ENCODE assay signal across 9 cellular contexts in the genomic region with DNA sequence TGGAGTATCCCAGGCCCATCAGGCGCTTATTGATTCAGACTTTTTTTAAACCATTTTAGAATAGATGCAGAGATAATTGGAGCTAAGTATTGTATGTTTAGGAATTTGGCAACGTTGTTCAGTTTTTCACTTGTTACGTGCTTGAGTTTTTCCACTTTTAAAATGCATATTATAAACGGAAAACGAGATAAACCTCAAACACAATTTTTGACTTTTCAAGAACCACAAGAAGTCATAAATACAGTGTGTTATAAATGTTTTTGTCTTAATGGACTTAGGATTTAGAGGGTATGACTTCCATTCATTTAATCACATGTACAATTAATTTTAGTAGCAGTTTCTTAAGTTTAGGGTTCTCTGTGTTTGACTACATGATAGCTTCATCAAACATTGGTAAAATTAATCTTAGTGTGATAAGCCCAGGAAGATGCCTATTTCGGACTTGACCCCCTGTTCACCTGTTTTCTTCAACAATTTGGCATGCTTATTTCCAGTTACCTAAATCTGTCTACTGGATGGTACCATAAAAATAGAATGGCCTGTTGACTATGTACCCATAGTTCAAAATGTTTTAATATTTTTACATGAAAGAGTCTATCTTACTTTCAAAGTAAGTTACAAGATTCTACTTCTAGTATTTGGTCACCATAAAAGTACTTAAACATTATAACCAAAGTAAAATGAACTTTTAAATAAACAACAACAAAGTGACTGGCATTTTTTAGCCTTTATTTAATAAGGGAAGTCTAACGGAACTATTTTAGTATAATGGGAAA. TPM values are rescaled to one million over a fixed set of nuclear protein-coding genes. Genes with fewer than 3 reads are reported as not detected.
A peak's percentile ranks its signal among the peaks of the same experiment; 100 is the strongest.
DNase-seq lines count a peak whose midpoint lies in the region; ATAC-seq, FAIRE-seq and TF ChIP-seq lines count a peak whose summit lies in the region.
"Had no signal": no experiment of that assay in that cellular context is flagged by ENCODE, and none has a peak within 500 bp of the region (broad histone marks: within the 10 kb centered on the region; RNA-seq: fewer than 3 reads in every experiment).

No MANE protein-coding gene starts in this region.

- H3K79me1 ChIP-seq in H1 (ENCODE audit: low read depth, low read length), result no peaks in the 10 kb centered on the region

- TF ChIP-seq EP300 in H1 (IDR thresholded peaks at IDR 0.05; ENCODE audit: borderline replicate concordance in 1 of 2, low read depth in 2 of 2, low read length in 2 of 2) (no peak), neural cell (conservative IDR thresholded peaks at IDR 0.05; ENCODE audit: poor library complexity, severe bottlenecking) (no peak)

- H3K9me3 ChIP-seq in BE2C (no peaks in the 10 kb centered on the region), NT2/D1 (ENCODE audit: insufficient read depth, low read length) (no peaks in the 10 kb centered on the region), H1 (ENCODE audit: insufficient read depth in 2 of 2, low read depth in 1 of 2, low read length in 1 of 2) (no peaks in the 10 kb centered on the region), neural cell (ENCODE audit: low read length) (no peaks in the 10 kb centered on the region)

- no peak overlapping the region for H4K91ac ChIP-seq in H1 (replicated peaks; ENCODE audit: insufficient read length, low read length)

- H3K4me2 ChIP-seq in H1 (ENCODE audit: insufficient read depth in 1 of 2, low read depth in 2 of 2, low read length in 2 of 2) (peak overlapping the region; percentile 68 to 93), neural cell (ENCODE audit: low read length) (peak overlapping the region; percentile 47)

- no peak overlapping the region for H4K8ac ChIP-seq in H1 (ENCODE audit: extremely low read depth, insufficient read depth, low read length)

- H3K9me2 ChIP-seq in neural cell (ENCODE audit: insufficient read depth, low read length), result no peaks in the 10 kb centered on the region

- H2BK12ac ChIP-seq in H1 (ENCODE audit: low read depth, low read length), result no peak overlapping the region

- H3K79me2 ChIP-seq in H1 (ENCODE audit: control insufficient read depth in 1 of 2, insufficient read depth in 2 of 2, low read length in 2 of 2) (peaks cover 0 to 56% of the 10 kb centered on the region in 2 experiments; a peak in 2 of 4 replicates), neural cell (replicated peaks; ENCODE audit: insufficient read depth, low read length) (peaks cover 59% of the 10 kb centered on the region)

- H2AK5ac ChIP-seq in H1 (ENCODE audit: low read depth, low read length), result no peak overlapping the region

- no peak overlapping the region for H4K5ac ChIP-seq in H1 (ENCODE audit: insufficient read length, low read depth, low read length)

- peak overlapping the region; percentile 77 for H3K9ac ChIP-seq in NT2/D1 (ENCODE audit: insufficient read length, low read depth)
- H3K9ac ChIP-seq in H1 (replicated peaks in 1 of 4; ENCODE audit: extremely low read depth in 1 of 4, low read depth in 3 of 4, low read length in 3 of 4), result no peak overlapping the region
- peak overlapping the region; percentile 89 for H3K9ac ChIP-seq in neural cell (ENCODE audit: low read length)

- H2AFZ ChIP-seq in H1 (ENCODE audit: low read length) (no peak overlapping the region), neural cell (ENCODE audit: low read depth, low read length) (no peak overlapping the region)

- TF ChIP-seq CTCF in BE2C (IDR thresholded peaks at IDR 0.05; ENCODE audit: low read depth, low read length) (no peak), H1 (IDR thresholded peaks at IDR 0.05; ENCODE audit: control extremely low read depth in 1 of 3, insufficient read depth in 1 of 3, low read depth in 1 of 3, low read length in 3 of 3) (no peak), neural cell (IDR thresholded peaks at IDR 0.05; ENCODE audit: poor library complexity, severe bottlenecking) (no peak)

- 74% methylated on average over 7 of the region's 7 CpGs; no CpG with 5 or more reads in 1 of the 2 experiments for WGBS in H1 (ENCODE audit: extremely low coverage in 1 of 2, insufficient coverage in 1 of 2, insufficient read length in 1 of 2, insufficient replicate concordance in 2 of 2, low coverage in 1 of 2, low lambda C conversion rate in 2 of 2, missing lambda C conversion rate in 1 of 2), 2 experiments

- H2BK5ac ChIP-seq in H1 (ENCODE audit: low read depth, low read length), result no peak overlapping the region

- H3K56ac ChIP-seq in H1 (replicated peaks; ENCODE audit: insufficient read length, low read depth, low read length), result no peak overlapping the region

- H3K4me3 ChIP-seq in BE2C (ENCODE audit: low read depth, low read length) (peak overlapping the region; percentile 51), NT2/D1 (ENCODE audit: insufficient read length, low read depth) (peak overlapping the region; percentile 66), H1 (ENCODE audit: extremely low read depth in 1 of 4, insufficient read depth in 2 of 4, low read depth in 3 of 4, low read length in 4 of 4) (peak overlapping the region; percentile 75 to 95 (median 84)), neural cell (ENCODE audit: low read length) (peak overlapping the region; percentile 85)

- H2BK20ac ChIP-seq in H1 (ENCODE audit: low read length), result no peak overlapping the region

- H3K27me3 ChIP-seq in BE2C, result peaks cover 32% of the 10 kb centered on the region
- peaks cover 18% of the 10 kb centered on the region for H3K27me3 ChIP-seq in NT2/D1 (ENCODE audit: insufficient read depth, insufficient read length)
- H3K27me3 ChIP-seq in H1 (replicated peaks in 1 of 4; ENCODE audit: control insufficient read depth in 3 of 4, extremely low read depth in 1 of 4, insufficient read depth in 3 of 4, low read length in 3 of 4), result peaks cover 0 to 10% (median 2%) of the 10 kb centered on the region in 4 experiments; a peak in 2 of 7 replicates
- no peaks in the 10 kb centered on the region for H3K27me3 ChIP-seq in neural cell (ENCODE audit: insufficient read depth, low read depth, low read length)

- H3K4me1 ChIP-seq in BE2C (peaks cover 4% of the 10 kb centered on the region; the same call in 1 of the 2 replicates), NT2/D1 (ENCODE audit: insufficient read depth, insufficient read length) (no peaks in the 10 kb centered on the region), H1 (replicated peaks in 1 of 4; ENCODE audit: control insufficient read depth in 3 of 4, insufficient read depth in 4 of 4, low read length in 3 of 4) (peaks cover 0 to 7% (median 2%) of the 10 kb centered on the region in 4 experiments; a peak in 4 of 7 replicates)

- peaks cover 5% of the 10 kb centered on the region for H3F3A ChIP-seq in neural cell (ENCODE audit: insufficient read depth, low read length, poor library complexity, severe bottlenecking)

- H4K20me1 ChIP-seq in H1 (replicated peaks in 1 of 2; ENCODE audit: control insufficient read depth in 1 of 2, insufficient read depth in 2 of 2, low read length in 2 of 2), result peaks cover 2 to 3% of the 10 kb centered on the region in 2 experiments
- H4K20me1 ChIP-seq in neural cell (ENCODE audit: insufficient read depth), result no peaks in the 10 kb centered on the region

- ATAC-seq in GM19351 (IDR thresholded peaks at IDR 0.05; ENCODE audit: unreplicated experiment), result no peak

- no peak overlapping the region for H3K14ac ChIP-seq in H1 (ENCODE audit: insufficient read length)

- TF ChIP-seq RAD21 in H1 (IDR thresholded peaks at IDR 0.05 in 1 of 2, conservative IDR thresholded peaks at IDR 0.05 in 1 of 2; ENCODE audit: low read depth in 2 of 2, low read length in 2 of 2) (no peak), neural cell (conservative IDR thresholded peaks at IDR 0.05) (no peak)

- no peak for FAIRE-seq in H1 (lab: Jason Lieb, UNC)

- DNase-seq in BE2C (no peak), NT2/D1 (ENCODE audit: low read depth, low spot score) (no peak), H1 (ENCODE audit: low read depth in 1 of 2, low spot score in 2 of 2) (no peak), SHP77 (lab: John Stamatoyannopoulos, UW) (no peak), NCI-H1694 treated with DMSO at 0.1 percent for 48 hours (lab: John Stamatoyannopoulos, UW) (no peak)
- no peak for DNase-seq in activated CD4-positive, CD25-positive, alpha-beta regulatory T cell treated with anti-CD3 and anti-CD28 coated beads, Interleukin-2, amount 50 U/mL, for 72 hours

- H3K18ac ChIP-seq in H1 (ENCODE audit: extremely low read depth, low read length), result no peak overlapping the region

- no peak overlapping the region for H2BK120ac ChIP-seq in H1 (replicated peaks; ENCODE audit: low read depth, low read length)

- no peak overlapping the region for H3K4ac ChIP-seq in H1 (replicated peaks; ENCODE audit: insufficient read length, low read depth, low read length)

- no peaks in the 10 kb centered on the region for H3K36me3 ChIP-seq in BE2C
- H3K36me3 ChIP-seq in NT2/D1 (ENCODE audit: insufficient read depth, insufficient read length, low read length), result no peaks in the 10 kb centered on the region
- no peaks in the 10 kb centered on the region for H3K36me3 ChIP-seq in H1 (ENCODE audit: control insufficient read depth in 2 of 4, insufficient read depth in 4 of 4, low read length in 3 of 4)
- H3K36me3 ChIP-seq in neural cell (ENCODE audit: insufficient read depth, low read length), result no peaks in the 10 kb centered on the region

- CTCF ChIA-PET in H1 (lab: Charles Lee; ENCODE audit: partially characterized antibody), result interaction anchor here (0.6 to 2.7 kb wide), 4 partner anchors 10 to 173 kb away, joined by 3 to 9 read pairs (median 3); no protein-coding TSS in a partner anchor

- no peak for TF ChIP-seq POLR2A in H1 (IDR thresholded peaks at IDR 0.05; ENCODE audit: control extremely low read depth in 1 of 2, low read depth in 2 of 2, low read length in 2 of 2)

- POLR2A ChIA-PET in H1 (lab: Charles Lee; ENCODE audit: partially characterized antibody), result interaction anchor here (0.6 kb wide), 1 partner anchor 22 kb away, joined by 4 read pairs; no protein-coding TSS in a partner anchor

- H3K27ac ChIP-seq in H1 (ENCODE audit: low read depth, low read length) (no peak overlapping the region), neural cell (ENCODE audit: low read length) (peak overlapping the region; percentile 86)
- H3K27ac ChIP-seq: HL-60 had no signal

- H3K23ac ChIP-seq in H1 (ENCODE audit: insufficient read length), result no peak overlapping the region

- peaks cover 7% of the 10 kb centered on the region; the same call in 1 of the 2 replicates for H3K23me2 ChIP-seq in H1 (ENCODE audit: low read depth, low read length)

- H2BK15ac ChIP-seq in H1 (ENCODE audit: low read length), result no peak overlapping the region

RNA-seq across cellular contexts. Expression of gene ZC3H12C, which starts 1.3 kb away (rescaled TPM):
- polyA plus RNA-seq in BE2C (2012; ENCODE audit: insufficient read depth, insufficient read length, low read depth), result 4.1 TPM
- total RNA-seq in H1 (2021; fragmentation: NEBNext Ultra II Directional; extraction: Animal tissue kit (Norgen Biotek cat#: 25700)), result 2.7 and 2.9 TPM in 2 replicates
- polyA plus RNA-seq in H1 (2011; rRNA removed) (2.0 TPM in 2 replicates), neural cell (15.1 and 16.6 TPM in 2 replicates)
- 1.3 TPM for polyA plus RNA-seq in H1 (2011; cell fraction: cytosol; rRNA removed)
- polyA plus RNA-seq in H1 (2011; cell fraction: nucleus; rRNA removed), result 5.1 TPM
- 1.6 to 2.9 TPM (median 2.4 TPM) in 4 replicates for polyA plus RNA-seq in H1 (2012, experiment 1 of 2)
- polyA plus RNA-seq in H1 (2012, experiment 2 of 2), result 0.16 TPM
- polyA plus RNA-seq in H1 (2013, experiment 1 of 2), result 0.81 TPM
- polyA plus RNA-seq in H1 (2013, experiment 2 of 2), result 0.63 TPM
- polyA minus RNA-seq in H1 (2011; rRNA and poly(A)+ RNA removed), result 6.3 and 12.1 TPM in 2 replicates
- 1.6 TPM for polyA minus RNA-seq in H1 (2011; cell fraction: cytosol; rRNA and poly(A)+ RNA removed)
- 11.6 TPM for polyA minus RNA-seq in H1 (2011; cell fraction: nucleus; rRNA and poly(A)+ RNA removed)
- polyA minus RNA-seq in neural cell, result 65.5 and 69.8 TPM in 2 replicates

Comparison
In these comparisons a context has a peak if more than half of its experiments do, and no peak if none do; other contexts are left out.
1. H3K9ac ChIP-seq: peak in NT2/D1 (single experiment) and neural cell (single experiment); none in H1 (0 of 4).
2. Peak in every context shown above with its lines, with median percentiles within 50 percentile points of each other: H3K4me3 ChIP-seq.